11 cellular contexts compared by ENCODE assay signal in genomic region chr7:81161459-81162075, GRCh38.
A peak's percentile ranks its signal among the peaks of the same experiment; 100 is the strongest.
DNase-seq lines count a peak whose midpoint lies in the region; ATAC-seq and TF ChIP-seq lines count a peak whose summit lies in the region.
"Had no signal": no experiment of that assay in that cellular context is flagged by ENCODE, and none has a peak within 500 bp of the region (broad histone marks: within the 10 kb centered on the region; RNA-seq: fewer than 3 reads in every experiment).

No MANE protein-coding gene starts in this region.

- no peak for TF ChIP-seq CTCF in cardiac fibroblast (IDR thresholded peaks at IDR 0.05; ENCODE audit: low read depth, low read length)

- peak; percentile 84 for DNase-seq in EL
- peak; percentile 92 for DNase-seq in NCI-H2171 (lab: John Stamatoyannopoulos, UW)
- DNase-seq in cardiac fibroblast (ENCODE audit: low read depth in 2 of 2) = peak; percentile 79 to 95
- peak; percentile 9 for DNase-seq in occipital lobe (lab: John Stamatoyannopoulos, UW)
- no peak for DNase-seq in middle frontal gyrus (ENCODE audit: extremely low spot score, low spot score)
- no peak for DNase-seq in T-helper 9 cell
- DNase-seq: activated naive CD8-positive, alpha-beta T cell treated with anti-CD3 and anti-CD28 coated beads, Interleukin-2, amount 50 U/mL, for 24 hours; NCI-H526 treated with DMSO at 0.1 percent for 48 hours had no signal

- ATAC-seq in GM21825 (IDR thresholded peaks at IDR 0.05; ENCODE audit: unreplicated experiment) (no peak), HG03469 (IDR thresholded peaks at IDR 0.05; ENCODE audit: unreplicated experiment) (no peak)
- ATAC-seq: activated naive CD8-positive, alpha-beta T cell treated with anti-CD3 and anti-CD28 coated beads, Interleukin-2, amount 50 U/mL, for 24 hours had no signal

- no peak overlapping the region for H3K4me3 ChIP-seq in cardiac fibroblast (replicated peaks in 1 of 2; ENCODE audit: low read depth in 2 of 2, low read length in 2 of 2)
- H3K4me3 ChIP-seq: tibial artery had no signal

Comparison
In these comparisons a context has a peak if more than half of its experiments do, and no peak if none do; other contexts are left out.
1. DNase-seq: peak in EL (single experiment), NCI-H2171 (single experiment), cardiac fibroblast (2 of 2) and occipital lobe (single experiment); none in middle frontal gyrus (single experiment) and T-helper 9 cell (single experiment).